Comparison of ENCODE assay signal across 8 cellular contexts in the genomic region with DNA sequence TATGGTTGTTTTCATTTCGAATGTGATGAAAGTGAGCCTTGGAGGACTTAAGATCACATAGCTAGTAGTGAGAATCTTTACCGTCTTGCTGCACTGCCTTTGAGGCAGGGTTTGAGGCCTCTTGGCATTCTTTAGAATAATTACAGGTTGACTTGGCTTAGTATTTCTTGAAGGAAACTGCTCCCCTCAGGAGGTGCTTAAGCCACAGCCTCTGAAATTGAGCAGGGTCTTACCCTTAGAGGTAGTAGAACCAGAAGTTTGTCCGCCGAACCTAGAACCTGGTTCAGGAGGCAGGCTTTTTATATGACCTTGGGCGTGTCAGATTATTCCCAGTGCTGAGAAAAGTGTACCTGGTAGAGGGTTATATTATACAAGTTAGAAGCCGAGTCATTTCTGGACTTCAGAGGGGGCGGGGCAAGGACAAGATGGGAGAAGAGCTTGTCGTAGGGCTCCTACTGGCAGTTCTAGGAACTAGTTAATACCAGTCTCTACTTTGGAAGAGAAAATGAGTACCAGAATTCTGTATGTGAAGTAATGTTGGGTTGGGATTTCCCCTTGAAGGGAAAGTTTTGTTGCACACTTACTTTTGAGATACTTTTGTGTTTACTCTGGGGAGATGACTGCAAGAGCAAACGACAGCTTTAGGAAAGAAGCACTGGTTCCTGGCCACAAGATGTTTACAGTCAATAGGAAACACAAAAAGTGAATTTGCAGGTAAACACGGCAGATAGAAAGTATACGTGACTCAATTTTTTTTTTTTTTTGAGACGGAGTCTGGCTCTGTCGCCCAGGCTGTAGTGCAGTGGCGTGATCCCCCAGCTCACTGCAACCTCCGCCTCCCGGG. TPM values are rescaled to one million over a fixed set of nuclear protein-coding genes. Genes with fewer than 3 reads are reported as not detected.
DNase-seq lines count a peak whose midpoint lies in the region; ATAC-seq, FAIRE-seq and TF ChIP-seq lines count a peak whose summit lies in the region.

No MANE protein-coding gene starts in this region.

- CTCF ChIA-PET in K562 (lab: Yijun Ruan, JAX; ENCODE audit: low intra/inter-chr PET ratio): no interaction called here

- no TSS peak for BruUV-seq in K562 (replicated peaks; lab: Mats Ljungman, UMichigan)

- H3K36me3 ChIP-seq in DOHH2 (ENCODE audit: control insufficient read depth, low read length) (peaks cover 44% of the 10 kb centered on the region), K562 (ENCODE audit: control insufficient read depth, insufficient read depth, low read length) (peaks cover 45% of the 10 kb centered on the region), kidney epithelial cell (ENCODE audit: control insufficient read depth, insufficient read depth, low read length) (no peaks in the 10 kb centered on the region)

- H3K27me3 Mint-ChIP-seq in T-helper 17 cell: peaks cover 3% of the 10 kb centered on the region

- H3K4me3 ChIP-seq in DOHH2 (ENCODE audit: low read length) (peak overlapping the region; percentile 89), K562 (peak overlapping the region; percentile 83), kidney epithelial cell (ENCODE audit: low read depth, low read length) (peak overlapping the region; percentile 56)

- H3K9me3 ChIP-seq in DOHH2 (ENCODE audit: control insufficient read depth, insufficient read depth, low read length): peaks cover 4% of the 10 kb centered on the region; the same call in 1 of the 2 replicates
- no peaks in the 10 kb centered on the region for H3K9me3 ChIP-seq in T-helper 17 cell (ENCODE audit: control insufficient read depth, low read length, poor library complexity, severe bottlenecking)
- H3K9me3 ChIP-seq in K562 (replicated peaks; ENCODE audit: control insufficient read depth, insufficient read depth, low read depth, low read length): no peaks in the 10 kb centered on the region; the same call in 1 of the 2 replicates

- peaks cover 8% of the 10 kb centered on the region for H3K9me1 ChIP-seq in K562 (ENCODE audit: control insufficient read depth, insufficient read depth, low read length)

- TF ChIP-seq RAD21 in K562 (CRISPR knock-in tag; conservative IDR thresholded peaks at IDR 0.05 in 1 of 2, IDR thresholded peaks at IDR 0.05 in 1 of 2): no peak

- H3K4me1 Mint-ChIP-seq in T-helper 17 cell: peaks cover 36% of the 10 kb centered on the region

- no peak for TF ChIP-seq EP300 in K562 (IDR thresholded peaks at IDR 0.05; ENCODE audit: low read length)

- peak overlapping the region; percentile 92 for H3K4me3 Mint-ChIP-seq in T-helper 17 cell

- TF ChIP-seq POLR2A in K562 (conservative IDR thresholded peaks at IDR 0.05): no peak

- H3K4me1 ChIP-seq in DOHH2 (ENCODE audit: control insufficient read depth, low read length) (peaks cover 18% of the 10 kb centered on the region), K562 (replicated peaks in 1 of 2; ENCODE audit: control insufficient read depth in 2 of 2, insufficient read depth in 2 of 2, low read length in 2 of 2) (peaks cover 4 to 19% of the 10 kb centered on the region in 2 experiments; a peak in 3 of 5 replicates)

- peak; percentile 78 for FAIRE-seq in K562 (lab: Jason Lieb, UNC)

- peak; percentile 82 for DNase-seq in HT-29 (ENCODE audit: low spot score)
- peak; percentile 32 to 36 (median 35) for DNase-seq in T-helper 17 cell
- DNase-seq in K562 (ENCODE audit: extremely low read depth in 1 of 4, low spot score in 3 of 4): peak; percentile 44 to 79 (median 54)
- peak; percentile 14 for DNase-seq in kidney epithelial cell (ENCODE audit: low read depth)
- DNase-seq in stimulated activated CD4-positive, alpha-beta T cell treated with anti-CD3 and anti-CD28 coated beads, Interleukin-2, amount 100 ng/mL, for 48 hours: peak; percentile 65 to 74
- DNase-seq in inferior parietal cortex (ENCODE audit: extremely low spot score): no peak

- H3K27me3 ChIP-seq in DOHH2 (ENCODE audit: control insufficient read depth, low read length): no peaks in the 10 kb centered on the region
- H3K27me3 ChIP-seq in K562 (ENCODE audit: control insufficient read depth in 2 of 2, insufficient read depth in 2 of 2, low read length in 2 of 2): no peaks in the 10 kb centered on the region
- H3K27me3 ChIP-seq in kidney epithelial cell (ENCODE audit: control insufficient read depth, insufficient read depth, low read length): no peaks in the 10 kb centered on the region

- H3K27ac ChIP-seq in DOHH2 (ENCODE audit: low read depth, low read length) (peak overlapping the region; percentile 24; the same call in 1 of the 2 replicates), K562 (ENCODE audit: extremely low read depth, low read depth, low read length) (peak overlapping the region; percentile 92)

- H3F3A ChIP-seq in DOHH2 (ENCODE audit: control insufficient read depth, insufficient read depth): 0 out of 2 replicates have a peak, but pooled peaks cover 5% of the 10 kb centered on the region

- peaks cover 12% of the 10 kb centered on the region; the same call in 1 of the 2 replicates for H4K20me1 ChIP-seq in DOHH2 (ENCODE audit: control insufficient read depth, insufficient read depth, low read depth, low read length)
- no peaks in the 10 kb centered on the region; the same call in 1 of the 2 replicates for H4K20me1 ChIP-seq in K562 (replicated peaks; ENCODE audit: control insufficient read depth, insufficient read depth, low read length)

- ATAC-seq in GM21423 (IDR thresholded peaks at IDR 0.05; ENCODE audit: unreplicated experiment) (peak; percentile 26), T-helper 17 cell (peak; percentile 56), K562 (peak; percentile 74)

- no peak overlapping the region; the same call in 1 of the 2 replicates for H2AFZ ChIP-seq in K562 (ENCODE audit: low read depth, low read length)

- H3K9me2 ChIP-seq in DOHH2 (replicated peaks; ENCODE audit: control insufficient read depth, low read length): no peaks in the 10 kb centered on the region

- peak overlapping the region; percentile 93 to 95 for H3K9ac ChIP-seq in K562 (ENCODE audit: insufficient read depth in 1 of 2, low read depth in 2 of 2, low read length in 2 of 2)

- in situ Hi-C loops in K562 (cut with MboI): no loop called here

- H3K27ac Mint-ChIP-seq in T-helper 17 cell: peak overlapping the region; percentile 94

- 33% methylated on average over 16 of the region's 16 CpGs for WGBS in K562 (ENCODE audit: insufficient coverage, low coverage, missing lambda C conversion rate)

- H3K36me3 Mint-ChIP-seq in T-helper 17 cell (ENCODE audit: low read depth): no peaks in the 10 kb centered on the region

- H3K4me2 ChIP-seq in DOHH2 (ENCODE audit: low read length): peak overlapping the region; percentile 96
- H3K4me2 ChIP-seq in K562 (ENCODE audit: insufficient read depth, low read length): peak overlapping the region; percentile 93

- intact Hi-C loops in K562 (cut with micrococcal nuclease): loop anchor here (10.0 kb wide), 1 partner anchor 246 kb away; no protein-coding TSS in a partner anchor

- POLR2A ChIA-PET in K562 (lab: Yijun Ruan, JAX): interaction anchor here (0.6 to 2.3 kb wide), 10 partner anchors 8 to 367 kb away, joined by 3 to 29 read pairs (median 3); no protein-coding TSS in a partner anchor

- TF ChIP-seq CTCF in DOHH2 (IDR thresholded peaks at IDR 0.05; ENCODE audit: low read depth, low read length, poor library complexity, severe bottlenecking) (no peak), K562 (IDR thresholded peaks at IDR 0.05 in 2 of 3, conservative IDR thresholded peaks at IDR 0.05 in 1 of 3; ENCODE audit: insufficient read depth in 2 of 3, low read depth in 1 of 3, low read length in 3 of 3) (peak in 2 of 3 experiments; percentile 40; a peak in 2 of 6 replicates), kidney epithelial cell (IDR thresholded peaks at IDR 0.05; ENCODE audit: insufficient read depth, low read length, poor library complexity, severe bottlenecking) (peak; percentile 40)

- H3K79me2 ChIP-seq in DOHH2 (ENCODE audit: control insufficient read depth, low read length): peaks cover 62% of the 10 kb centered on the region
- H3K79me2 ChIP-seq in K562 (ENCODE audit: control insufficient read depth, insufficient read depth, low read length): peaks cover 58% of the 10 kb centered on the region

RNA-seq across cellular contexts. Expression of a gene that starts 1.3 kb away (rescaled TPM):
- 60.9 and 68.2 TPM in 2 replicates for total RNA-seq in HT-29 (2014; rRNA removed; shearing (Covaris generic))
- total RNA-seq in T-helper 17 cell (10 to 100 TPM; 59.2 to 60.4 TPM), K562 (2014; rRNA removed) (31.8 and 42.0 TPM in 2 replicates), K562 (2014; rRNA removed; fragmentation: Illumina TruSeq; extraction: Trizol) (68.8 and 70.8 TPM in 2 replicates), K562 (2015; rRNA removed; fragmentation: Illumina TruSeq; extraction: Trizol) (57.0 and 64.4 TPM in 2 replicates), K562 (2021) (70.4 and 70.6 TPM in 2 replicates), kidney epithelial cell (116 and 127 TPM in 2 replicates)
- total RNA-seq in K562 (2011; cell fraction: chromatin; rRNA removed; ENCODE audit: low replicate concordance): 21.5 and 58.2 TPM in 2 replicates
- 14.8 and 18.0 TPM in 2 replicates for total RNA-seq in K562 (2011; cell fraction: nucleolus; rRNA removed)
- total RNA-seq in K562 (2011; cell fraction: nucleoplasm; rRNA removed): 31.5 and 58.2 TPM in 2 replicates
- polyA plus RNA-seq in K562 (2011; rRNA removed) (56.1 and 74.5 TPM in 2 replicates), K562 (2014; fragmentation: Illumina TruSeq; extraction: Trizol) (109 and 143 TPM in 2 replicates), K562 (2014; fragmentation: Nextera tagmentation; extraction: Ambion mirVana) (10 to 100 TPM; 33.5 to 48.8 TPM), K562 (2014; rRNA removed) (57.8 and 67.7 TPM in 2 replicates)
- polyA plus RNA-seq in K562 (2011; cell fraction: cytosol; rRNA removed): 86.2 and 92.5 TPM in 2 replicates
- polyA plus RNA-seq in K562 (2011; cell fraction: nucleus; rRNA removed): 61.3 and 65.4 TPM in 2 replicates
- polyA plus RNA-seq in K562 (2012): 65.7 and 94.7 TPM in 2 replicates
- 35.1 and 44.4 TPM in 2 replicates for polyA minus RNA-seq in K562 (2011; rRNA and poly(A)+ RNA removed)
- 28.4 and 31.9 TPM in 2 replicates for polyA minus RNA-seq in K562 (2011; cell fraction: cytosol; rRNA and poly(A)+ RNA removed)
- 34.5 and 59.3 TPM in 2 replicates for polyA minus RNA-seq in K562 (2011; cell fraction: nucleus; rRNA and poly(A)+ RNA removed)
